In the genomic region with DNA sequence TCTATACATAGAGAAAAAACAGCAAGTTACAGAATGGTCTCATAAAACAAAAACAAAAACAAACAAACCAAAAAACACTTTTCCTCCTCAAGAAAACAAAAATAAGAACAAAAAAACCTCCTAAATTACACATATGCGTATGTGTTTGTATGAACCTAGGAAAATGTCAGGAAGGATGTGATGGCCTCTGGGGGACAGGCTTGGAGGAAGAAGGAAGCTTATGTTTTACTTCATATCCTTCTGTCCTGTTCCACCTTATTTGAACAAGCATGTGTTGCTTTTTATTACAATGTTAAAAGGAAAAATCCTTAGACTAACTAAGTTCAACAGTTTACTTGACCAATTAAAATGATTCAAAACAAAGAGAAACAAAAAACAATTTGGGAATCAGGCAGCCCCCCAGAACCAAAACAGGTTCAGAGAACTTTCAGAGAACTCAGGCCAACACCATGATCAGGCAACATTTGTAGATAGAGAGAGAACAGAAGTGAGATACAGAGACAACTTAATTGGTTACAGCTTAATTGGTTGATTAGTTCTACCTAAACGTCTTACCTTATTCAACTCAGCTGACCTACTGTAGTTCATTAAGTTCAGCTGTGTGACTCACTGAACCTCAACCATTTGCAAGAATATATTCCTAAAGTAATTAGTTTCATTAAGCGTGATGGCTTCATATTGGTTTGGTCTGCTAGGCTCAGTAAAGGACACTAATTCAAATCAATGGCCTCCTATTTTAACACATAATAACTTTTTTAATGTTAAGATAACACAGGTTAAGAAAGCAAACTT, we compare ENCODE assay signal across 17 cellular contexts. TPM values are rescaled to one million over a fixed set of nuclear protein-coding genes. Genes with fewer than 3 reads are reported as not detected.
A peak's percentile ranks its signal among the peaks of the same experiment; 100 is the strongest.
DNase-seq lines count a peak whose midpoint lies in the region; ATAC-seq and TF ChIP-seq lines count a peak whose summit lies in the region.
"Had no signal": no experiment of that assay in that cellular context is flagged by ENCODE, and none has a peak within 500 bp of the region (broad histone marks: within the 10 kb centered on the region; RNA-seq: fewer than 3 reads in every experiment).

No MANE protein-coding gene starts in this region.

- peaks cover 7 to 8% of the 10 kb centered on the region in 2 donors for H3K27me3 Mint-ChIP-seq in stimulated activated naive B cell treated with anti-CD40 and anti-IgM and Interleukin-4, amounts not matched to agents 10 μg/mL and 1 μg/mL and 100 μg/mL, for 72 hours
- no peaks in the 10 kb centered on the region for H3K27me3 Mint-ChIP-seq in stimulated activated naive CD8-positive, alpha-beta T cell treated with anti-CD3 and anti-CD28 coated beads, Interleukin-15, amount 100 ng/mL, for 72 hours
- H3K27me3 Mint-ChIP-seq: activated CD4-positive, alpha-beta T cell treated with anti-CD3 and anti-CD28 coated beads for 36 hours had no signal

- H3K4me1 Mint-ChIP-seq in stimulated activated naive B cell treated with anti-CD40 and anti-IgM and Interleukin-4, amounts not matched to agents 10 μg/mL and 1 μg/mL and 100 μg/mL, for 72 hours = peaks cover 7 to 23% of the 10 kb centered on the region in 2 donors
- peaks cover 18% of the 10 kb centered on the region for H3K4me1 Mint-ChIP-seq in stimulated activated naive CD8-positive, alpha-beta T cell treated with anti-CD3 and anti-CD28 coated beads, Interleukin-15, amount 100 ng/mL, for 72 hours

- H3K4me3 Mint-ChIP-seq in stimulated activated naive B cell treated with anti-CD40 and anti-IgM and Interleukin-4, amounts not matched to agents 10 μg/mL and 1 μg/mL and 100 μg/mL, for 72 hours = no peak overlapping the region
- H3K4me3 Mint-ChIP-seq in stimulated activated naive CD8-positive, alpha-beta T cell treated with anti-CD3 and anti-CD28 coated beads, Interleukin-15, amount 100 ng/mL, for 72 hours = no peak overlapping the region
- H3K4me3 Mint-ChIP-seq: activated CD4-positive, alpha-beta T cell treated with anti-CD3 and anti-CD28 coated beads for 36 hours; activated T-cell treated with anti-CD3 and anti-CD28 coated beads, Interleukin-2, amount 50 U/mL, for 4 hours had no signal

- H3K36me3 Mint-ChIP-seq in stimulated activated naive B cell treated with anti-CD40 and anti-IgM and Interleukin-4, amounts not matched to agents 10 μg/mL and 1 μg/mL and 100 μg/mL, for 72 hours = no peaks in the 10 kb centered on the region

- H3K4me3 ChIP-seq in mucosa of descending colon = no peak overlapping the region
- H3K4me3 ChIP-seq: GM12878 had no signal

- H3K9me3 Mint-ChIP-seq in stimulated activated naive B cell treated with anti-CD40 and anti-IgM and Interleukin-4, amounts not matched to agents 10 μg/mL and 1 μg/mL and 100 μg/mL, for 72 hours = no peaks in the 10 kb centered on the region
- H3K9me3 Mint-ChIP-seq in stimulated activated naive CD8-positive, alpha-beta T cell treated with anti-CD3 and anti-CD28 coated beads, Interleukin-15, amount 100 ng/mL, for 72 hours = no peaks in the 10 kb centered on the region
- H3K9me3 Mint-ChIP-seq: activated T-cell treated with anti-CD3 and anti-CD28 coated beads, Interleukin-2, amount 50 U/mL, for 4 hours had no signal

- ATAC-seq in mucosa of descending colon = peak; percentile 3
- peak; percentile 22 to 38 for ATAC-seq in stimulated activated naive B cell treated with anti-CD40 and anti-IgM and Interleukin-4, amounts not matched to agents 10 μg/mL and 1 μg/mL and 100 μg/mL, for 72 hours (replicated peaks)
- ATAC-seq in stimulated activated naive CD8-positive, alpha-beta T cell treated with anti-CD3 and anti-CD28 coated beads, Interleukin-15, amount 100 ng/mL, for 72 hours = no peak
- ATAC-seq: activated CD4-positive, alpha-beta T cell treated with anti-CD3 and anti-CD28 coated beads for 36 hours; activated T-cell treated with anti-CD3 and anti-CD28 coated beads, Interleukin-2, amount 50 U/mL, for 4 hours; GM12878 had no signal

- H3K36me3 ChIP-seq in mucosa of descending colon (ENCODE audit: low read depth) = no peaks in the 10 kb centered on the region

- DNase-seq in OCI-M1 (lab: John Stamatoyannopoulos, UW) = peak; percentile 36
- DNase-seq in mucosa of descending colon = no peak
- no peak for DNase-seq in stimulated activated naive B cell treated with anti-CD40 and anti-IgM and Interleukin-4, amounts not matched to agents 10 μg/mL and 1 μg/mL and 100 μg/mL, for 72 hours
- no peak for DNase-seq in OCI-M2 (lab: John Stamatoyannopoulos, UW; ENCODE audit: unreplicated experiment)
- DNase-seq in superior temporal gyrus (ENCODE audit: extremely low spot score) = no peak
- DNase-seq in stimulated activated naive CD8-positive, alpha-beta T cell treated with anti-CD3 and anti-CD28 coated beads, Interleukin-15, amount 100 ng/mL, for 72 hours = no peak
- DNase-seq: activated CD4-positive, alpha-beta T cell treated with anti-CD3 and anti-CD28 coated beads for 36 hours; activated T-cell treated with anti-CD3 and anti-CD28 coated beads, Interleukin-2, amount 50 U/mL, for 4 hours; EL; mesendoderm; MM.1S had no signal

- H3K4me1 ChIP-seq in mucosa of descending colon (ENCODE audit: low read depth) = peaks cover 38% of the 10 kb centered on the region

- intact Hi-C loops in mucosa of descending colon (cut with DNase I, micrococcal nuclease) = no loop called here

- peak overlapping the region; percentile 51 for H3K27ac ChIP-seq in cingulate gyrus (ENCODE audit: low read depth, low read length)
- H3K27ac ChIP-seq: RWPE1 had no signal

- peak overlapping the region; percentile 9 for H3K27ac Mint-ChIP-seq in stimulated activated naive B cell treated with anti-CD40 and anti-IgM and Interleukin-4, amounts not matched to agents 10 μg/mL and 1 μg/mL and 100 μg/mL, for 72 hours
- H3K27ac Mint-ChIP-seq in stimulated activated naive CD8-positive, alpha-beta T cell treated with anti-CD3 and anti-CD28 coated beads, Interleukin-15, amount 100 ng/mL, for 72 hours = no peak overlapping the region
- H3K27ac Mint-ChIP-seq: activated CD4-positive, alpha-beta T cell treated with anti-CD3 and anti-CD28 coated beads for 36 hours had no signal

- H3K9me3 ChIP-seq in mucosa of descending colon = no peaks in the 10 kb centered on the region

- TF ChIP-seq CTCF in mucosa of descending colon (IDR thresholded peaks at IDR 0.05) = no peak

RNA-seq across cellular contexts. Expression of a gene that starts 10.1 kb away (rescaled TPM):
- total RNA-seq in mucosa of descending colon = 1 to 10 TPM; 2.0 to 2.9 (median 2.0) TPM
- total RNA-seq: activated CD4-positive, alpha-beta T cell treated with anti-CD3 and anti-CD28 coated beads for 36 hours; activated T-cell treated with anti-CD3 and anti-CD28 coated beads, Interleukin-2, amount 50 U/mL, for 4 hours; GM12878; T-helper 2 cell treated with Interferon-gamma antibody and Interleukin-4, amounts not matched to agents 100 ng/mL and 5 ng/mL, for 36 hours had no signal

RNA-seq across cellular contexts. Expression of a gene that starts 13.4 kb away (rescaled TPM):
- 100 to 1,000 TPM in 1 of 3 donors, 10 to 100 TPM in 2; 24.8 to 161 (median 82.1) TPM for total RNA-seq in mucosa of descending colon
- total RNA-seq: activated CD4-positive, alpha-beta T cell treated with anti-CD3 and anti-CD28 coated beads for 36 hours; activated T-cell treated with anti-CD3 and anti-CD28 coated beads, Interleukin-2, amount 50 U/mL, for 4 hours; GM12878; T-helper 2 cell treated with Interferon-gamma antibody and Interleukin-4, amounts not matched to agents 100 ng/mL and 5 ng/mL, for 36 hours had no signal

RNA-seq across cellular contexts. Expression of a gene that starts 38.5 kb away (rescaled TPM):
- total RNA-seq in mucosa of descending colon = not detected
- total RNA-seq: activated CD4-positive, alpha-beta T cell treated with anti-CD3 and anti-CD28 coated beads for 36 hours; activated T-cell treated with anti-CD3 and anti-CD28 coated beads, Interleukin-2, amount 50 U/mL, for 4 hours; GM12878; omental fat pad; T-helper 2 cell treated with Interferon-gamma antibody and Interleukin-4, amounts not matched to agents 100 ng/mL and 5 ng/mL, for 36 hours had no signal

RNA-seq across cellular contexts. Expression of a gene that starts 49.2 kb away (rescaled TPM):
- total RNA-seq in mucosa of descending colon = not detected
- total RNA-seq: activated CD4-positive, alpha-beta T cell treated with anti-CD3 and anti-CD28 coated beads for 36 hours; activated T-cell treated with anti-CD3 and anti-CD28 coated beads, Interleukin-2, amount 50 U/mL, for 4 hours; GM12878; HT1080; omental fat pad; T-helper 2 cell treated with Interferon-gamma antibody and Interleukin-4, amounts not matched to agents 100 ng/mL and 5 ng/mL, for 36 hours had no signal
